ENCODE assay signal across 8 cellular contexts in the genomic region with DNA sequence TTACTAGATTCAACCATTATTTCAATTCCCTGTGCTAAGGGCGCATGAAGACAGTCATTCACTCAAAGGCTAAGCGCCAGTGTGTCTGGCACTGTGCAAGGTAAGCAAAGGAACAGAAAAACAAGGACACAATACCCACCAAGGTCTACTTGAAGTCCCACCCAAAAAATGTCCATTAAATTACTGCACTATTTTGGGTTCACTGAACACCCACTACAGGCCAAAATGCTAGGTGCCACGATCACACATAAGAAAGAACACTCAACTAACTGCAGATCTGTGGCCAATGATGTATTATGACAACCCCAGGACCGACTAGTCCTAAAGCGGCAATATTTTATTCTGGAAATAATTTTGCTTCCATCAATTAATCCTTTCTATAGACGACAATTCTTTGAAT. TPM values are rescaled to one million over a fixed set of nuclear protein-coding genes. Genes with fewer than 3 reads are reported as not detected.
A peak's percentile ranks its signal among the peaks of the same experiment; 100 is the strongest.
DNase-seq lines count a peak whose midpoint lies in the region; ATAC-seq and TF ChIP-seq lines count a peak whose summit lies in the region.

No MANE protein-coding gene starts in this region.

- 61 to 66% methylated on average over 6 of the region's 6 CpGs for WGBS in upper lobe of left lung, 2 donors

- H3K27ac Mint-ChIP-seq in activated T-helper 17 cell treated with anti-CD3 and anti-CD28 coated beads, Interleukin-2, amount 50 U/mL, for 72 hours = no peak overlapping the region

- H3K4me1 ChIP-seq in left ventricle myocardium inferior = peaks cover 63% of the 10 kb centered on the region
- peaks cover 34 to 55% (median 37%) of the 10 kb centered on the region in 4 donors for H3K4me1 ChIP-seq in upper lobe of left lung

- no peaks in the 10 kb centered on the region for H3K27me3 Mint-ChIP-seq in activated T-helper 17 cell treated with anti-CD3 and anti-CD28 coated beads, Interleukin-2, amount 50 U/mL, for 72 hours

- peak overlapping the region; percentile 77 for H3K4me3 Mint-ChIP-seq in activated T-helper 17 cell treated with anti-CD3 and anti-CD28 coated beads, Interleukin-2, amount 50 U/mL, for 72 hours

- TF ChIP-seq CTCF in left ventricle myocardium inferior (IDR thresholded peaks at IDR 0.05; ENCODE audit: borderline replicate concordance) = no peak
- TF ChIP-seq CTCF in kidney epithelial cell (IDR thresholded peaks at IDR 0.05; ENCODE audit: insufficient read depth, low read length, poor library complexity, severe bottlenecking) = no peak
- no peak for TF ChIP-seq CTCF in upper lobe of left lung (IDR thresholded peaks at IDR 0.05)

- ATAC-seq in left cardiac atrium (no peak), upper lobe of left lung (ENCODE audit: low FRiP score in 2 of 2) (no peak), GM18498 (IDR thresholded peaks at IDR 0.05; ENCODE audit: unreplicated experiment) (no peak)
- ATAC-seq in activated T-helper 17 cell treated with anti-CD3 and anti-CD28 coated beads, Interleukin-2, amount 50 U/mL, for 72 hours (replicated peaks) = no peak

- no peak for TF ChIP-seq EP300 in upper lobe of left lung (IDR thresholded peaks at IDR 0.05)

- H3K36me3 ChIP-seq in left ventricle myocardium inferior = no peaks in the 10 kb centered on the region
- H3K36me3 ChIP-seq in kidney epithelial cell (ENCODE audit: control insufficient read depth, insufficient read depth, low read length) = no peaks in the 10 kb centered on the region
- no peaks in the 10 kb centered on the region for H3K36me3 ChIP-seq in upper lobe of left lung

- no peak for TF ChIP-seq POLR2A in upper lobe of left lung (IDR thresholded peaks at IDR 0.05)

- H3K4me1 Mint-ChIP-seq in activated T-helper 17 cell treated with anti-CD3 and anti-CD28 coated beads, Interleukin-2, amount 50 U/mL, for 72 hours = peaks cover 24% of the 10 kb centered on the region

- no peak overlapping the region for H3K27ac ChIP-seq in left ventricle myocardium inferior (replicated peaks)
- H3K27ac ChIP-seq in upper lobe of left lung = peak overlapping the region in 1 of 4 donors; percentile 6

- H3K9me3 ChIP-seq in left ventricle myocardium inferior (replicated peaks) (peaks cover 1% of the 10 kb centered on the region), upper lobe of left lung (no peaks in the 10 kb centered on the region)

- peak overlapping the region; percentile 95 for H3K4me3 ChIP-seq in left ventricle myocardium inferior
- H3K4me3 ChIP-seq in kidney epithelial cell (ENCODE audit: low read depth, low read length) = peak overlapping the region; percentile 73
- peak overlapping the region in 3 of 4 donors; percentile 82 to 89 (median 82) for H3K4me3 ChIP-seq in upper lobe of left lung

- H3K36me3 Mint-ChIP-seq in activated T-helper 17 cell treated with anti-CD3 and anti-CD28 coated beads, Interleukin-2, amount 50 U/mL, for 72 hours (ENCODE audit: low read depth) = no peaks in the 10 kb centered on the region

- intact Hi-C loops in left ventricle myocardium inferior (cut with micrococcal nuclease) = no loop called here
- intact Hi-C loops in left cardiac atrium (cut with DNase I) = loop anchor here (5.0 to 10.0 kb wide), 3 partner anchors 173 to 189 kb away; no protein-coding TSS in a partner anchor

- no peaks in the 10 kb centered on the region for H3K9me3 Mint-ChIP-seq in activated T-helper 17 cell treated with anti-CD3 and anti-CD28 coated beads, Interleukin-2, amount 50 U/mL, for 72 hours

- no peaks in the 10 kb centered on the region for H3K27me3 ChIP-seq in left ventricle myocardium inferior (ENCODE audit: low read depth)
- no peaks in the 10 kb centered on the region for H3K27me3 ChIP-seq in kidney epithelial cell (ENCODE audit: control insufficient read depth, insufficient read depth, low read length)
- H3K27me3 ChIP-seq in upper lobe of left lung = no peaks in the 10 kb centered on the region

- DNase-seq in left ventricle myocardium inferior (no peak), left cardiac atrium (no peak), kidney epithelial cell (ENCODE audit: low read depth) (no peak), upper lobe of left lung (no peak), HK-2 (ENCODE audit: unreplicated experiment) (no peak), nucleus accumbens (lab: John Stamatoyannopoulos, UW) (no peak)

RNA-seq across cellular contexts. Expression of gene TMEM131, which starts 1.8 kb away (rescaled TPM):
- total RNA-seq in left ventricle myocardium inferior (28.9 TPM), left cardiac atrium (10 to 100 TPM; 26.2 to 26.5 TPM), kidney epithelial cell (16.4 and 16.8 TPM in 2 replicates), upper lobe of left lung (10 to 100 TPM; 30.5 to 67.5 (median 39.7) TPM)
- total RNA-seq in activated T-helper 17 cell treated with anti-CD3 and anti-CD28 coated beads, Interleukin-2, amount 50 U/mL, for 72 hours = 10 to 100 TPM; 32.0 to 36.4 TPM
